In genomic region chr10:15096661-15097010, GRCh38 we compare ENCODE assay signal across 8 cellular contexts. TPM values are rescaled to one million over a fixed set of nuclear protein-coding genes. Genes with fewer than 3 reads are reported as not detected.
DNase-seq lines count a peak whose midpoint lies in the region; ATAC-seq and TF ChIP-seq lines count a peak whose summit lies in the region.

No MANE protein-coding gene starts in this region.

- H3K9me3 Mint-ChIP-seq in activated naive CD4-positive, alpha-beta T cell treated with anti-CD3 and anti-CD28 coated beads, Interleukin-2, amount 10 ng/mL, durations not matched to agents 7 days and 5 days = no peaks in the 10 kb centered on the region
- no peaks in the 10 kb centered on the region for H3K9me3 Mint-ChIP-seq in naive B cell

- CTCF ChIA-PET in activated naive CD4-positive, alpha-beta T cell treated with anti-CD3 and anti-CD28 coated beads, Interleukin-2, amount 10 ng/mL, durations not matched to agents 7 days and 5 days (lab: Charles Lee) = interaction anchor here (0.7 kb wide), 1 partner anchor 155 kb away, joined by 3 read pairs; no protein-coding TSS in a partner anchor

- DNase-seq in activated naive CD4-positive, alpha-beta T cell treated with anti-CD3 and anti-CD28 coated beads, Interleukin-2, amount 10 ng/mL, durations not matched to agents 7 days and 5 days = no peak
- no peak for DNase-seq in activated naive CD4-positive, alpha-beta T cell treated with Interleukin-2 at 50 U/mL for 16 hours
- no peak for DNase-seq in HL-60 (ENCODE audit: low read depth in 1 of 2, low spot score in 1 of 2)
- DNase-seq in choroid plexus epithelial cell (ENCODE audit: low read depth) = no peak
- DNase-seq in naive B cell = no peak
- DNase-seq in nucleus accumbens (lab: John Stamatoyannopoulos, UW) = no peak
- DNase-seq in EL = no peak

- H3K27ac Mint-ChIP-seq in activated naive CD4-positive, alpha-beta T cell treated with anti-CD3 and anti-CD28 coated beads, Interleukin-2, amount 10 ng/mL, durations not matched to agents 7 days and 5 days = peak overlapping the region; percentile 95
- H3K27ac Mint-ChIP-seq in naive B cell = peak overlapping the region; percentile 45 to 100 (median 97)

- H3K36me3 Mint-ChIP-seq in activated naive CD4-positive, alpha-beta T cell treated with anti-CD3 and anti-CD28 coated beads, Interleukin-2, amount 10 ng/mL, durations not matched to agents 7 days and 5 days = peaks cover 22% of the 10 kb centered on the region
- H3K36me3 Mint-ChIP-seq in naive B cell = no peaks in the 10 kb centered on the region

- H3K4me1 Mint-ChIP-seq in activated naive CD4-positive, alpha-beta T cell treated with anti-CD3 and anti-CD28 coated beads, Interleukin-2, amount 10 ng/mL, durations not matched to agents 7 days and 5 days = peaks cover 34% of the 10 kb centered on the region
- peaks cover 32 to 35% (median 33%) of the 10 kb centered on the region in 3 donors for H3K4me1 Mint-ChIP-seq in naive B cell

- H3K27me3 Mint-ChIP-seq in activated naive CD4-positive, alpha-beta T cell treated with anti-CD3 and anti-CD28 coated beads, Interleukin-2, amount 10 ng/mL, durations not matched to agents 7 days and 5 days = peaks cover 34% of the 10 kb centered on the region
- peaks cover 0 to 6% (median 0%) of the 10 kb centered on the region in 3 donors for H3K27me3 Mint-ChIP-seq in naive B cell

- TF ChIP-seq CTCF in HL-60 (IDR thresholded peaks at IDR 0.05; ENCODE audit: insufficient read depth, low read length) (no peak), choroid plexus epithelial cell (conservative IDR thresholded peaks at IDR 0.05; ENCODE audit: low read depth, low read length) (no peak)

- ATAC-seq in naive B cell (ENCODE audit: low read depth in 2 of 2) (peak; percentile 4 to 13), GM18858 (IDR thresholded peaks at IDR 0.05; ENCODE audit: unreplicated experiment) (no peak)

- peak overlapping the region; percentile 96 for H3K27ac ChIP-seq in HL-60 (replicated peaks)

- H3K4me3 Mint-ChIP-seq in activated naive CD4-positive, alpha-beta T cell treated with anti-CD3 and anti-CD28 coated beads, Interleukin-2, amount 10 ng/mL, durations not matched to agents 7 days and 5 days = peak overlapping the region; percentile 95
- H3K4me3 Mint-ChIP-seq in naive B cell = peak overlapping the region; percentile 89 to 99 (median 96)

- peak overlapping the region; percentile 65 for H3K4me3 ChIP-seq in HL-60 (replicated peaks; ENCODE audit: insufficient read depth, low read length)
- H3K4me3 ChIP-seq in choroid plexus epithelial cell (ENCODE audit: low read depth, low read length) = peak overlapping the region; percentile 91

- H3K27me3 ChIP-seq in HL-60 (ENCODE audit: insufficient read depth, poor library complexity, severe bottlenecking) = no peaks in the 10 kb centered on the region

RNA-seq across cellular contexts. Expression of gene RPP38, which starts 0.5 kb away (rescaled TPM):
- polyA plus RNA-seq in naive B cell (ENCODE audit: low read depth in 6 of 6) = 10 to 100 TPM; 21.0 to 37.8 (median 30.4) TPM

RNA-seq across cellular contexts. Expression of gene ACBD7, which starts 8.1 kb away (rescaled TPM):
- not detected for polyA plus RNA-seq in naive B cell (ENCODE audit: low read depth in 6 of 6)

RNA-seq across cellular contexts. Expression of gene OLAH, which starts 52.9 kb away (rescaled TPM):
- not detected for polyA plus RNA-seq in naive B cell (ENCODE audit: low read depth in 6 of 6)
